11 cellular contexts compared by ENCODE assay signal in genomic region chr2:162327134-162327769, GRCh38. TPM values are rescaled to one million over a fixed set of nuclear protein-coding genes. Genes with fewer than 3 reads are reported as not detected.
DNase-seq lines count a peak whose midpoint lies in the region; ATAC-seq, FAIRE-seq and TF ChIP-seq lines count a peak whose summit lies in the region.
"Had no signal": no experiment of that assay in that cellular context is flagged by ENCODE, and none has a peak within 500 bp of the region (broad histone marks: within the 10 kb centered on the region; RNA-seq: fewer than 3 reads in every experiment).

No MANE protein-coding gene starts in this region.

- POLR2A ChIA-PET in activated CD8-positive, alpha-beta T cell treated with anti-CD3 and anti-CD28 coated beads for 36 hours (lab: Charles Lee): no interaction called here

- ATAC-seq in activated CD8-positive, alpha-beta T cell treated with anti-CD3 and anti-CD28 coated beads for 36 hours: peak; percentile 60
- ATAC-seq in GM19351 (IDR thresholded peaks at IDR 0.05; ENCODE audit: unreplicated experiment) (no peak), GM19455 (IDR thresholded peaks at IDR 0.05; ENCODE audit: unreplicated experiment) (no peak)

- TF ChIP-seq CTCF in GM12872 (IDR thresholded peaks at IDR 0.05; ENCODE audit: insufficient read depth, low read depth, low read length) (peak; percentile 55; the same call in 2 of the 3 replicates), D721Med (IDR thresholded peaks at IDR 0.05; ENCODE audit: insufficient read depth, missing control alignments) (no peak)
- peak; percentile 70 for TF ChIP-seq CTCF in activated CD8-positive, alpha-beta T cell treated with anti-CD3 and anti-CD28 coated beads for 36 hours (IDR thresholded peaks at IDR 0.05)

- H3K36me3 Mint-ChIP-seq in activated CD8-positive, alpha-beta T cell treated with anti-CD3 and anti-CD28 coated beads for 36 hours (ENCODE audit: low read depth): no peaks in the 10 kb centered on the region

- H3K27me3 Mint-ChIP-seq in activated CD8-positive, alpha-beta T cell treated with anti-CD3 and anti-CD28 coated beads for 36 hours: no peaks in the 10 kb centered on the region

- H3K4me3 Mint-ChIP-seq in activated CD8-positive, alpha-beta T cell treated with anti-CD3 and anti-CD28 coated beads for 36 hours: no peak overlapping the region

- no peaks in the 10 kb centered on the region for H3K9me3 Mint-ChIP-seq in activated CD8-positive, alpha-beta T cell treated with anti-CD3 and anti-CD28 coated beads for 36 hours

- intact Hi-C loops in activated CD8-positive, alpha-beta T cell treated with anti-CD3 and anti-CD28 coated beads for 36 hours (cut with micrococcal nuclease): no loop called here

- CTCF ChIA-PET in activated CD8-positive, alpha-beta T cell treated with anti-CD3 and anti-CD28 coated beads for 36 hours (lab: Charles Lee): interaction anchor here (0.7 to 1.8 kb wide), 5 partner anchors 8 to 23 kb away, joined by 3 to 7 read pairs (median 3); partner anchors contain the start of gene IFIH1

- FAIRE-seq in D721Med (lab: Jason Lieb, UNC): no peak

- no peak overlapping the region for H3K27ac Mint-ChIP-seq in activated CD8-positive, alpha-beta T cell treated with anti-CD3 and anti-CD28 coated beads for 36 hours

- peak; percentile 12 for DNase-seq in AG08395 (ENCODE audit: low spot score)
- peak; percentile 52 for DNase-seq in activated CD8-positive, alpha-beta T cell treated with anti-CD3 and anti-CD28 coated beads for 36 hours
- DNase-seq in iPS-NIHi7 (ENCODE audit: extremely low spot score): peak; percentile 14
- DNase-seq in D721Med (ENCODE audit: insufficient read length, low spot score): no peak
- no peak for DNase-seq in SW480 (ENCODE audit: low spot score)
- DNase-seq: effector memory CD4-positive, alpha-beta T cell; occipital lobe; thyroid gland had no signal

- no peaks in the 10 kb centered on the region for H3K4me1 Mint-ChIP-seq in activated CD8-positive, alpha-beta T cell treated with anti-CD3 and anti-CD28 coated beads for 36 hours (ENCODE audit: low read depth)

RNA-seq across cellular contexts. Expression of gene IFIH1, which starts 8.8 kb away (rescaled TPM):
- 10 to 100 TPM; 28.7 to 29.1 TPM for total RNA-seq in activated CD8-positive, alpha-beta T cell treated with anti-CD3 and anti-CD28 coated beads for 36 hours

RNA-seq across cellular contexts. Expression of gene GCA, which starts 16.7 kb away (rescaled TPM):
- 10 to 100 TPM; 23.4 to 25.2 TPM for total RNA-seq in activated CD8-positive, alpha-beta T cell treated with anti-CD3 and anti-CD28 coated beads for 36 hours

Comparison
In these comparisons a context has a peak if more than half of its experiments do, and no peak if none do; other contexts are left out.
1. DNase-seq: peak in AG08395 (single experiment), activated CD8-positive, alpha-beta T cell treated with anti-CD3 and anti-CD28 coated beads for 36 hours (single experiment) and iPS-NIHi7 (single experiment); none in D721Med (single experiment) and SW480 (single experiment).